ENCODE assay signal across 21 cellular contexts in the genomic region with DNA sequence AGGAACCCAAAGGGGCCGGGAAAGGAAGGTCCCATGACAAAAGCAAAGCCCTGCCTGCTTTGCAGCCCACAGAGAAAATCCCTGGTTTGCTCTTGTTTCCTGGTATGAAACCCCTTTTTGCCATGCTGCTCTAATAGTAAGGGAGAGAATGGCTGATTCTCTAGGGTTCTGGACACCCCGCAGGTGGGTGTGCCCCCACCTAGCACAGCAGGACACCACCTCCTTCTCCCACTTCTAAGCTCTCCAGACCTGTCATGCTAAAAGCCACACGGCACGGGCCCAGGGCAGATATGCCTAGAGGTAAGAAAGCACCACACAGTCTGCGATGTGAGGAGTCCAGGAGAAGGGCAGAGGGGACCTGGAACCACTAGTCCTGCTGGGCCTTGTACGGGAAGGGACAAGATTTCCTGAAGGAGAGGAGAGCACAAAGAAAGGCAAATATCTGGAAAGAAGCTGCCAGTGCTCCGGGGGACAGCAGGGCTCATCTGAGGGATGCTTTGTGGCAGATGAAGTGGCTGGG.
"Had no signal": no experiment of that assay in that cellular context is flagged by ENCODE, and none has a peak within 500 bp of the region (broad histone marks: within the 10 kb centered on the region; RNA-seq: fewer than 3 reads in every experiment).

No MANE protein-coding gene starts in this region.

- H3K4me1 Mint-ChIP-seq: mesothelial cell of epicardium had no signal

- DNase-seq: activated CD4-positive, alpha-beta T cell treated with anti-CD3 and anti-CD28 coated beads, Interleukin-2, amount 50 U/mL, for 1 hour; activated CD4-positive, CD25-positive, alpha-beta regulatory T cell treated with anti-CD3 and anti-CD28 coated beads, Interleukin-2, amount 50 U/mL, for 72 hours; central memory CD4-positive, alpha-beta T cell; effector CD4-positive, alpha-beta T cell; esophagus squamous epithelium; foreskin melanocyte; left cardiac atrium; left ventricle myocardium superior; mammary epithelial cell; naive thymus-derived CD4-positive, alpha-beta T cell; pancreas; right cardiac atrium; spleen; stimulated activated naive CD4-positive, alpha-beta T cell; T-helper 2 cell had no signal

- H3K27me3 ChIP-seq: breast epithelium, pancreas, tibial nerve had no signal

- H3K27ac Mint-ChIP-seq: dendritic cell treated with granulocyte-macrophage colony-stimulating factor and Interleukin-4, amounts not matched to agents 40 ng/mL and 50 ng/mL, for 4 days; mesothelial cell of epicardium had no signal

- H3K27ac ChIP-seq: breast epithelium, epithelial cell of prostate, esophagus squamous epithelium, pancreas, spleen, tibial nerve had no signal

- H3K9me3 ChIP-seq: breast epithelium, esophagus squamous epithelium, pancreas had no signal

- H3K4me3 ChIP-seq: breast epithelium, esophagus squamous epithelium, pancreas, spleen, tibial nerve had no signal

- ATAC-seq: left cardiac atrium; left ventricle myocardium superior; naive thymus-derived CD4-positive, alpha-beta T cell; right cardiac atrium; SK-N-SH treated with all-trans-retinoic acid at 6 μM for 48 hours had no signal

- H3K36me3 ChIP-seq: breast epithelium, esophagus squamous epithelium, pancreas, spleen, tibial nerve had no signal

- H3K36me3 Mint-ChIP-seq: mesothelial cell of epicardium had no signal

- H3K4me3 Mint-ChIP-seq: dendritic cell treated with granulocyte-macrophage colony-stimulating factor and Interleukin-4, amounts not matched to agents 40 ng/mL and 50 ng/mL, for 4 days; mesothelial cell of epicardium had no signal
